Comparison of ENCODE assay signal across 9 cellular contexts in genomic region chr11:3164138-3164539, GRCh38. TPM values are rescaled to one million over a fixed set of nuclear protein-coding genes. Genes with fewer than 3 reads are reported as not detected.
DNase-seq lines count a peak whose midpoint lies in the region; ATAC-seq and TF ChIP-seq lines count a peak whose summit lies in the region.
"Had no signal": no experiment of that assay in that cellular context is flagged by ENCODE, and none has a peak within 500 bp of the region (broad histone marks: within the 10 kb centered on the region; RNA-seq: fewer than 3 reads in every experiment).

No MANE protein-coding gene starts in this region.

- H3K4me3 ChIP-seq in mammary epithelial cell (replicated peaks in 1 of 3; ENCODE audit: insufficient read depth in 1 of 3, low read depth in 2 of 3, low read length in 3 of 3) (peak overlapping the region; percentile 68 to 82 (median 78)), lung (peak overlapping the region; percentile 78), upper lobe of left lung (peak overlapping the region; percentile 73 to 96 (median 84))

- DNase-seq in activated CD4-positive, alpha-beta T cell treated with anti-CD3 and anti-CD28 coated beads, Interleukin-2, amount 10 ng/mL, durations not matched to agents 7 days and 5 days = no peak
- DNase-seq in activated CD4-positive, alpha-beta T cell treated with anti-CD3 and anti-CD28 coated beads, Interleukin-2, amount 50 U/mL, for 4 hours = no peak
- no peak for DNase-seq in mammary epithelial cell
- no peak for DNase-seq in lung (ENCODE audit: low spot score)
- DNase-seq in upper lobe of left lung = peak in 1 of 2 donors; percentile 72
- no peak for DNase-seq in activated CD8-positive, alpha-beta memory T cell treated with anti-CD3 and anti-CD28 coated beads, Interleukin-2, amount 50 U/mL, for 48 hours
- no peak for DNase-seq in SHP77 (lab: John Stamatoyannopoulos, UW)
- no peak for DNase-seq in SHP77 treated with DMSO at 0.1 percent for 48 hours (lab: John Stamatoyannopoulos, UW)
- DNase-seq: Karpas-422 had no signal

- H3K36me3 ChIP-seq in mammary epithelial cell (ENCODE audit: insufficient read depth, low read length) (no peaks in the 10 kb centered on the region), lung (ENCODE audit: control insufficient read depth in 2 of 2, insufficient read depth in 2 of 2, low read length in 2 of 2) (no peaks in the 10 kb centered on the region), upper lobe of left lung (no peaks in the 10 kb centered on the region)

- no peak for TF ChIP-seq POLR2A in upper lobe of left lung (IDR thresholded peaks at IDR 0.05)

- H3K36me3 Mint-ChIP-seq in activated CD4-positive, alpha-beta T cell treated with anti-CD3 and anti-CD28 coated beads, Interleukin-2, amount 10 ng/mL, durations not matched to agents 7 days and 5 days (ENCODE audit: low read depth) = no peaks in the 10 kb centered on the region

- ATAC-seq in lung (ENCODE audit: insufficient read depth, low FRiP score) (no peak), upper lobe of left lung (ENCODE audit: low FRiP score in 2 of 2) (no peak)

- intact Hi-C loops in mammary epithelial cell (cut with micrococcal nuclease) = no loop called here

- CTCF ChIA-PET in activated CD4-positive, alpha-beta T cell treated with anti-CD3 and anti-CD28 coated beads, Interleukin-2, amount 10 ng/mL, durations not matched to agents 7 days and 5 days (lab: Charles Lee) = no interaction called here
- CTCF ChIA-PET in mammary epithelial cell (lab: Charles Lee; ENCODE audit: low non-redundant PET) = no interaction called here

- BruUV-seq in mammary epithelial cell (replicated peaks; lab: Mats Ljungman, UMichigan) = no TSS peak

- TF ChIP-seq EP300 in upper lobe of left lung (IDR thresholded peaks at IDR 0.05) = no peak

- peaks cover 54% of the 10 kb centered on the region for H3K79me2 ChIP-seq in mammary epithelial cell (ENCODE audit: insufficient read depth, low read length)

- in situ Hi-C loops in mammary epithelial cell (cut with MboI; ENCODE audit: low sequenced_read_pairs in 2 of 2) = no loop called here

- no peaks in the 10 kb centered on the region for H3K27me3 ChIP-seq in mammary epithelial cell (ENCODE audit: insufficient read depth, low read length)
- no peaks in the 10 kb centered on the region for H3K27me3 ChIP-seq in lung (ENCODE audit: control insufficient read depth, insufficient read depth)
- no peaks in the 10 kb centered on the region for H3K27me3 ChIP-seq in upper lobe of left lung

- peaks cover 18% of the 10 kb centered on the region for H3K4me1 Mint-ChIP-seq in activated CD4-positive, alpha-beta T cell treated with anti-CD3 and anti-CD28 coated beads, Interleukin-2, amount 10 ng/mL, durations not matched to agents 7 days and 5 days

- no peaks in the 10 kb centered on the region for H3K9me3 Mint-ChIP-seq in activated CD4-positive, alpha-beta T cell treated with anti-CD3 and anti-CD28 coated beads, Interleukin-2, amount 10 ng/mL, durations not matched to agents 7 days and 5 days

- peak overlapping the region; percentile 41 for H3K9ac ChIP-seq in mammary epithelial cell (ENCODE audit: insufficient read depth, low read length)

- no peak for TF ChIP-seq CTCF in mammary epithelial cell (conservative IDR thresholded peaks at IDR 0.05 in 1 of 2, IDR thresholded peaks at IDR 0.05 in 1 of 2; ENCODE audit: extremely low read depth in 1 of 2, insufficient read depth in 1 of 2, low read depth in 1 of 2, low read length in 2 of 2)
- TF ChIP-seq CTCF in lung (IDR thresholded peaks at IDR 0.05; ENCODE audit: control extremely low read depth, extremely low read depth) = no peak
- no peak for TF ChIP-seq CTCF in upper lobe of left lung (IDR thresholded peaks at IDR 0.05)

- H3K4me2 ChIP-seq in mammary epithelial cell (ENCODE audit: insufficient read depth, low read depth, low read length) = peak overlapping the region; percentile 96

- POLR2A ChIA-PET in activated CD4-positive, alpha-beta T cell treated with anti-CD3 and anti-CD28 coated beads, Interleukin-2, amount 10 ng/mL, durations not matched to agents 7 days and 5 days (lab: Charles Lee) = no interaction called here

- H3K9me3 ChIP-seq in mammary epithelial cell (replicated peaks; ENCODE audit: insufficient read depth, low read length) (no peaks in the 10 kb centered on the region), lung (ENCODE audit: control insufficient read depth in 2 of 2, insufficient read depth in 1 of 2, low read length in 1 of 2) (no peaks in the 10 kb centered on the region), upper lobe of left lung (no peaks in the 10 kb centered on the region)

- H3K27ac ChIP-seq in mammary epithelial cell (ENCODE audit: insufficient read depth, low read depth, low read length) (no peak overlapping the region), lung (ENCODE audit: low read depth in 1 of 2, low read length in 1 of 2) (peak overlapping the region in 1 of 2 donors; percentile 54), upper lobe of left lung (peak overlapping the region; percentile 71 to 93 (median 80))

- WGBS in mammary epithelial cell (ENCODE audit: low coverage, missing lambda C conversion rate) = 4% methylated on average over 6 of the region's 13 CpGs
- 0 to 5% methylated on average over 11 to 13 of the region's 13 CpGs for WGBS in lung, 2 donors
- 6 to 9% methylated on average over 6 to 12 of the region's 13 CpGs for WGBS in upper lobe of left lung, 2 donors

- peaks cover 37% of the 10 kb centered on the region for H3K27me3 Mint-ChIP-seq in activated CD4-positive, alpha-beta T cell treated with anti-CD3 and anti-CD28 coated beads, Interleukin-2, amount 10 ng/mL, durations not matched to agents 7 days and 5 days

- H3K27ac Mint-ChIP-seq in activated CD4-positive, alpha-beta T cell treated with anti-CD3 and anti-CD28 coated beads, Interleukin-2, amount 10 ng/mL, durations not matched to agents 7 days and 5 days = peak overlapping the region; percentile 60

- dilution Hi-C loops in mammary epithelial cell (cut with HindIII; ENCODE audit: low sequenced_read_pairs) = no loop called here

- H3K4me1 ChIP-seq in mammary epithelial cell (ENCODE audit: insufficient read depth, low read length) (peaks cover 41% of the 10 kb centered on the region), lung (ENCODE audit: control insufficient read depth in 2 of 2, insufficient read depth in 2 of 2, low read length in 2 of 2) (peaks cover 0 to 36% of the 10 kb centered on the region in 2 donors), upper lobe of left lung (peaks cover 52 to 70% (median 60%) of the 10 kb centered on the region in 4 donors)

- H4K20me1 ChIP-seq in mammary epithelial cell (ENCODE audit: insufficient read depth, low read length) = no peaks in the 10 kb centered on the region

- peak overlapping the region; percentile 68 for H3K4me3 Mint-ChIP-seq in activated CD4-positive, alpha-beta T cell treated with anti-CD3 and anti-CD28 coated beads, Interleukin-2, amount 10 ng/mL, durations not matched to agents 7 days and 5 days

- peak overlapping the region; percentile 75 for H2AFZ ChIP-seq in mammary epithelial cell (ENCODE audit: low read depth, low read length)

RNA-seq across cellular contexts. Expression of gene OSBPL5, which starts 1.0 kb away (rescaled TPM):
- 10 to 100 TPM in 1 of 2 experiments, 1 to 10 TPM in 1; 9.6 to 12.0 TPM for total RNA-seq in activated CD4-positive, alpha-beta T cell treated with anti-CD3 and anti-CD28 coated beads, Interleukin-2, amount 10 ng/mL, durations not matched to agents 7 days and 5 days
- 10 to 100 TPM; 24.8 to 35.7 TPM for total RNA-seq in mammary epithelial cell
- polyA plus RNA-seq in mammary epithelial cell = 16.2 TPM
- 11.9 TPM for polyA minus RNA-seq in mammary epithelial cell
- 10 to 100 TPM; 34.2 to 51.5 TPM for total RNA-seq in lung
- 10 to 100 TPM; 15.2 to 22.5 TPM for polyA plus RNA-seq in lung
- total RNA-seq in upper lobe of left lung = 10 to 100 TPM; 23.4 to 66.9 (median 48.3) TPM

RNA-seq across cellular contexts. Expression of gene MRGPRG, which starts 54.5 kb away (rescaled TPM):
- total RNA-seq in activated CD4-positive, alpha-beta T cell treated with anti-CD3 and anti-CD28 coated beads, Interleukin-2, amount 10 ng/mL, durations not matched to agents 7 days and 5 days = not detected
- total RNA-seq in mammary epithelial cell = not detected
- not detected for polyA plus RNA-seq in mammary epithelial cell
- not detected for polyA minus RNA-seq in mammary epithelial cell
- total RNA-seq in lung = not detected
- polyA plus RNA-seq in lung = not detected
- total RNA-seq in upper lobe of left lung = not detected
